Comparison of ENCODE assay signal across 18 cellular contexts in the genomic region with DNA sequence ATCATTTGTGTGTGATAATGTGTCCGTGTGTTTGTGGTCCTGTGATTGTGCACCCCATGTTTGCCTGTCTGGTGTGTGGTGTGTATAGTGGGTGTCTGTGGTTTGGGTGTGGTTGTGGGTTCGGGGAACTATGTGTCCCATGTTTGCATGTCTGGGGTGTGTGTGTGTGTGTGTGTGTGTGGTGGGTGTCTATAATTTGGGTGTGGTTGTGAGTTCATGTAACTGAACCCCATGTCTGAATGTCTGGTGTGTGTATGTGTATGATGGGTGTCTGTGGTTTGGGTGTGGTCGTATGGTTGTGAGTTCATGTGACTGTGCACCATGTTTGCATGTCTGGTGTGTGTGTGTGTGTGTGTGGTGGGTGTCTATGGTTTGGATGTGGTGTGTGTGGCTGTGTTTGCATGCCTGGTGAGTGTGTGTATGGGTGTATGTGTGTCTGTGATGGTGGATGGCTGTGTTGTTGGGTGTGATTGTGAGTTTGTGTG. TPM values are rescaled to one million over a fixed set of nuclear protein-coding genes. Genes with fewer than 3 reads are reported as not detected.
A peak's percentile ranks its signal among the peaks of the same experiment; 100 is the strongest.
DNase-seq lines count a peak whose midpoint lies in the region; ATAC-seq and TF ChIP-seq lines count a peak whose summit lies in the region.
"Had no signal": no experiment of that assay in that cellular context is flagged by ENCODE, and none has a peak within 500 bp of the region (broad histone marks: within the 10 kb centered on the region; RNA-seq: fewer than 3 reads in every experiment).

No MANE protein-coding gene starts in this region.

- H4K8ac ChIP-seq in neuronal stem cell (ENCODE audit: low read depth, low read length) = peak overlapping the region; percentile 7

- H3K36me3 ChIP-seq in neuronal stem cell (replicated peaks in 1 of 2; ENCODE audit: control insufficient read depth in 2 of 2, insufficient read depth in 2 of 2, low read length in 2 of 2) (no peaks in the 10 kb centered on the region), vagina (no peaks in the 10 kb centered on the region), brain microvascular endothelial cell (replicated peaks) (no peaks in the 10 kb centered on the region)
- H3K36me3 ChIP-seq: ascending aorta, pancreas had no signal

- peak overlapping the region in 1 of 2 donors; percentile 40 for H3K4me3 ChIP-seq in neuronal stem cell (ENCODE audit: low read length in 2 of 2)
- no peak overlapping the region for H3K4me3 ChIP-seq in vagina
- no peak overlapping the region for H3K4me3 ChIP-seq in brain microvascular endothelial cell (ENCODE audit: low read depth, low read length)

- TF ChIP-seq CTCF in natural killer cell (IDR thresholded peaks at IDR 0.05) (no peak), vagina (IDR thresholded peaks at IDR 0.05) (no peak), brain microvascular endothelial cell (IDR thresholded peaks at IDR 0.05; ENCODE audit: low read depth, low read length, missing control alignments) (no peak)

- H4K91ac ChIP-seq in neuronal stem cell (ENCODE audit: low read depth, low read length, poor library complexity) = no peak overlapping the region

- peak overlapping the region; percentile 38 for H3K23ac ChIP-seq in neuronal stem cell (ENCODE audit: low read depth, low read length, poor library complexity)

- peak; percentile 31 for DNase-seq in natural killer cell
- DNase-seq in natural killer cell treated with Interleukin-12 subunit alpha and Interleukin-12 subunit beta and Interleukin-15 and Interleukin-18, amount 100 ng/mL, for 72 hours (ENCODE audit: low spot score) = no peak
- peak; percentile 3 for DNase-seq in central memory CD4-positive, alpha-beta T cell
- DNase-seq in neuronal stem cell (ENCODE audit: low spot score) = no peak
- peak in 1 of 2 donors; percentile 86 for DNase-seq in vagina (ENCODE audit: extremely low spot score in 2 of 2)
- DNase-seq in brain microvascular endothelial cell = no peak
- DNase-seq: cortex of kidney, NCI-H187 treated with DMSO at 0.1 percent for 48 hours had no signal

- H3K4me2 ChIP-seq in neuronal stem cell (ENCODE audit: insufficient read depth, low read length, poor library complexity, severe bottlenecking) = no peak overlapping the region

- no peak overlapping the region for H3K18ac ChIP-seq in neuronal stem cell (ENCODE audit: low read length)

- peaks cover 0 to 70% (median 47%) of the 10 kb centered on the region in 3 experiments for H3K27me3 ChIP-seq in neuronal stem cell (ENCODE audit: control insufficient read depth in 3 of 3, insufficient read depth in 3 of 3, low read depth in 1 of 3, low read length in 3 of 3)
- no peaks in the 10 kb centered on the region for H3K27me3 ChIP-seq in vagina
- H3K27me3 ChIP-seq in brain microvascular endothelial cell (replicated peaks) = no peaks in the 10 kb centered on the region
- H3K27me3 ChIP-seq: ascending aorta, pancreas had no signal

- H3K9me3 ChIP-seq in neuronal stem cell (replicated peaks in 1 of 2; ENCODE audit: control insufficient read depth in 2 of 2, insufficient read depth in 1 of 2, low read depth in 1 of 2, low read length in 2 of 2) (peaks cover 0 to 7% of the 10 kb centered on the region in 2 donors), vagina (no peaks in the 10 kb centered on the region)
- H3K9me3 ChIP-seq: A549, ascending aorta, pancreas had no signal

- H3K79me1 ChIP-seq in neuronal stem cell (ENCODE audit: low read depth, low read length) = no peaks in the 10 kb centered on the region

- no peak overlapping the region for H3K4me3 Mint-ChIP-seq in natural killer cell
- no peak overlapping the region for H3K4me3 Mint-ChIP-seq in natural killer cell treated with Interleukin-12 subunit alpha and Interleukin-12 subunit beta and Interleukin-15 and Interleukin-18, amount 100 ng/mL, for 72 hours
- H3K4me3 Mint-ChIP-seq: activated CD4-positive, alpha-beta T cell treated with anti-CD3 and anti-CD28 coated beads for 36 hours; CD4-positive, alpha-beta T cell; stimulated activated naive B cell treated with anti-CD40 and anti-IgM and Interleukin-4, amounts not matched to agents 10 μg/mL and 1 μg/mL and 100 μg/mL, for 72 hours had no signal

- H3K4me1 ChIP-seq in neuronal stem cell (ENCODE audit: control insufficient read depth in 2 of 2, insufficient read depth in 1 of 2, low read depth in 1 of 2, low read length in 2 of 2) (peaks cover 3 to 15% of the 10 kb centered on the region in 2 donors), vagina (peaks cover 21% of the 10 kb centered on the region)

- H2BK120ac ChIP-seq in neuronal stem cell (ENCODE audit: low read depth, low read length) = no peak overlapping the region

- H2AFZ ChIP-seq in neuronal stem cell (ENCODE audit: low read length) = no peak overlapping the region

- H2BK12ac ChIP-seq in neuronal stem cell (ENCODE audit: low read length) = no peak overlapping the region

- no peak overlapping the region for H3K27ac Mint-ChIP-seq in natural killer cell
- no peak overlapping the region for H3K27ac Mint-ChIP-seq in natural killer cell treated with Interleukin-12 subunit alpha and Interleukin-12 subunit beta and Interleukin-15 and Interleukin-18, amount 100 ng/mL, for 72 hours
- H3K27ac Mint-ChIP-seq: activated CD4-positive, alpha-beta T cell treated with anti-CD3 and anti-CD28 coated beads for 36 hours; CD4-positive, alpha-beta T cell; stimulated activated naive B cell treated with anti-CD40 and anti-IgM and Interleukin-4, amounts not matched to agents 10 μg/mL and 1 μg/mL and 100 μg/mL, for 72 hours had no signal

- peaks cover 0 to 5% of the 10 kb centered on the region in 2 donors for H3K4me1 Mint-ChIP-seq in natural killer cell
- peaks cover 6 to 13% of the 10 kb centered on the region in 2 donors for H3K4me1 Mint-ChIP-seq in natural killer cell treated with Interleukin-12 subunit alpha and Interleukin-12 subunit beta and Interleukin-15 and Interleukin-18, amount 100 ng/mL, for 72 hours (ENCODE audit: low read depth in 2 of 2)
- H3K4me1 Mint-ChIP-seq: activated CD4-positive, alpha-beta T cell treated with anti-CD3 and anti-CD28 coated beads for 36 hours had no signal

- H2BK15ac ChIP-seq in neuronal stem cell (ENCODE audit: low read length) = peak overlapping the region; percentile 44

- H3K27ac ChIP-seq in neuronal stem cell (replicated peaks; ENCODE audit: low read length) (no peak overlapping the region), vagina (peak overlapping the region; percentile 20), brain microvascular endothelial cell (no peak overlapping the region)
- H3K27ac ChIP-seq: ascending aorta had no signal

- ATAC-seq in natural killer cell (no peak), HG03457 (IDR thresholded peaks at IDR 0.05; ENCODE audit: unreplicated experiment) (no peak), HG02970 (IDR thresholded peaks at IDR 0.05; ENCODE audit: low FRiP score, unreplicated experiment) (no peak)
- no peak for ATAC-seq in natural killer cell treated with Interleukin-12 subunit alpha and Interleukin-12 subunit beta and Interleukin-15 and Interleukin-18, amount 100 ng/mL, for 72 hours

- intact Hi-C loops in natural killer cell (cut with micrococcal nuclease) (loop anchor here (2.0 kb wide), 1 partner anchor 31 kb away; no protein-coding TSS in a partner anchor), vagina (cut with DNase I) (loop anchor here (5.0 kb wide), 2 partner anchors 78 to 108 kb away; no protein-coding TSS in a partner anchor)

- in situ Hi-C loops in brain microvascular endothelial cell (cut with HindIII; ENCODE audit: low pct_ligation_motif_present, low sequenced_read_pairs) = no loop called here

- peaks cover 0 to 3% of the 10 kb centered on the region in 2 donors for H3K27me3 Mint-ChIP-seq in natural killer cell (ENCODE audit: low read depth in 2 of 2)
- peaks cover 7 to 11% of the 10 kb centered on the region in 2 donors for H3K27me3 Mint-ChIP-seq in natural killer cell treated with Interleukin-12 subunit alpha and Interleukin-12 subunit beta and Interleukin-15 and Interleukin-18, amount 100 ng/mL, for 72 hours
- H3K27me3 Mint-ChIP-seq: activated CD4-positive, alpha-beta T cell treated with anti-CD3 and anti-CD28 coated beads for 36 hours had no signal

- H2BK5ac ChIP-seq in neuronal stem cell (ENCODE audit: low read length) = no peak overlapping the region

- H3K4ac ChIP-seq in neuronal stem cell (ENCODE audit: low read length) = no peak overlapping the region

- no peak for TF ChIP-seq POLR2A in vagina (IDR thresholded peaks at IDR 0.05)

- H3K36me3 Mint-ChIP-seq in natural killer cell = no peaks in the 10 kb centered on the region
- no peaks in the 10 kb centered on the region for H3K36me3 Mint-ChIP-seq in natural killer cell treated with Interleukin-12 subunit alpha and Interleukin-12 subunit beta and Interleukin-15 and Interleukin-18, amount 100 ng/mL, for 72 hours
- H3K36me3 Mint-ChIP-seq: stimulated activated naive B cell treated with anti-CD40 and anti-IgM and Interleukin-4, amounts not matched to agents 10 μg/mL and 1 μg/mL and 100 μg/mL, for 72 hours had no signal

- WGBS in neuronal stem cell (ENCODE audit: extremely low coverage in 2 of 2, insufficient read length in 2 of 2, insufficient replicate concordance in 1 of 2), 2 donors = no CpG with 5 or more reads among the region's 3 CpGs

- H3K14ac ChIP-seq in neuronal stem cell (ENCODE audit: low read length) = no peak overlapping the region

- no peak overlapping the region for H3K9ac ChIP-seq in neuronal stem cell (ENCODE audit: low read depth, low read length, poor library complexity)

- H2AK5ac ChIP-seq in neuronal stem cell (ENCODE audit: low read depth, low read length) = peak overlapping the region; percentile 40

- H3K9me3 Mint-ChIP-seq in natural killer cell = no peaks in the 10 kb centered on the region
- H3K9me3 Mint-ChIP-seq in natural killer cell treated with Interleukin-12 subunit alpha and Interleukin-12 subunit beta and Interleukin-15 and Interleukin-18, amount 100 ng/mL, for 72 hours = no peaks in the 10 kb centered on the region
- H3K9me3 Mint-ChIP-seq: CD4-positive, alpha-beta T cell; stimulated activated naive B cell treated with anti-CD40 and anti-IgM and Interleukin-4, amounts not matched to agents 10 μg/mL and 1 μg/mL and 100 μg/mL, for 72 hours had no signal

RNA-seq across cellular contexts. Expression of gene NFIX, which starts 11.1 kb away (rescaled TPM):
- total RNA-seq in natural killer cell (1 to 10 TPM in 2 of 3 donors, under 1 TPM in 1; 0.61 to 2.1 (median 1.3) TPM), vagina (81.8 TPM)
- total RNA-seq in natural killer cell treated with Interleukin-12 subunit alpha and Interleukin-12 subunit beta and Interleukin-15 and Interleukin-18, amount 100 ng/mL, for 72 hours = under 1 TPM; 0.31 to 0.89 TPM
- 0.07 TPM for polyA plus RNA-seq in neuronal stem cell (2013, experiment 1 of 2)
- polyA plus RNA-seq in neuronal stem cell (2013, experiment 2 of 2) = 0.07 TPM

RNA-seq across cellular contexts. Expression of gene DAND5, which starts 14.8 kb away (rescaled TPM):
- total RNA-seq in natural killer cell (not detected), vagina (not detected)
- not detected for total RNA-seq in natural killer cell treated with Interleukin-12 subunit alpha and Interleukin-12 subunit beta and Interleukin-15 and Interleukin-18, amount 100 ng/mL, for 72 hours
- polyA plus RNA-seq in neuronal stem cell (2013, experiment 1 of 2) = 0.03 TPM
- polyA plus RNA-seq in neuronal stem cell (2013, experiment 2 of 2) = 0.03 TPM
- total RNA-seq: ascending aorta; CD4-positive, alpha-beta T cell; glomerular endothelial cell; urinary bladder had no signal
- polyA plus RNA-seq: urinary bladder had no signal

RNA-seq across cellular contexts. Expression of gene GADD45GIP1, which starts 27.2 kb away (rescaled TPM):
- total RNA-seq in natural killer cell = 1 to 10 TPM; 5.3 to 7.1 (median 5.7) TPM
- 10 to 100 TPM; 15.9 to 32.3 TPM for total RNA-seq in natural killer cell treated with Interleukin-12 subunit alpha and Interleukin-12 subunit beta and Interleukin-15 and Interleukin-18, amount 100 ng/mL, for 72 hours
- 34.0 TPM for polyA plus RNA-seq in neuronal stem cell (2013, experiment 1 of 2)
- polyA plus RNA-seq in neuronal stem cell (2013, experiment 2 of 2) = 31.8 TPM
- total RNA-seq in vagina = 80.3 TPM

RNA-seq across cellular contexts. Expression of gene RAD23A, which starts 38.5 kb away (rescaled TPM):
- total RNA-seq in natural killer cell = 10 to 100 TPM; 79.2 to 81.2 (median 80.3) TPM
- 100 to 1,000 TPM; 112 to 148 TPM for total RNA-seq in natural killer cell treated with Interleukin-12 subunit alpha and Interleukin-12 subunit beta and Interleukin-15 and Interleukin-18, amount 100 ng/mL, for 72 hours
- 115 TPM for polyA plus RNA-seq in neuronal stem cell (2013, experiment 1 of 2)
- polyA plus RNA-seq in neuronal stem cell (2013, experiment 2 of 2) = 115 TPM
- 85.9 TPM for total RNA-seq in vagina

RNA-seq across cellular contexts. Expression of gene CALR, which starts 45.8 kb away (rescaled TPM):
- total RNA-seq in natural killer cell (100 to 1,000 TPM; 588 to 813 (median 763) TPM), vagina (303 TPM)
- total RNA-seq in natural killer cell treated with Interleukin-12 subunit alpha and Interleukin-12 subunit beta and Interleukin-15 and Interleukin-18, amount 100 ng/mL, for 72 hours = 1,000 to 10,000 TPM; 1,328 to 1,513 TPM
- polyA plus RNA-seq in neuronal stem cell (2013, experiment 1 of 2) = 336 TPM
- 330 TPM for polyA plus RNA-seq in neuronal stem cell (2013, experiment 2 of 2)

Comparison
In these comparisons a context has a peak if more than half of its experiments do, and no peak if none do; other contexts are left out.
1. DNase-seq: peak in natural killer cell (single experiment) and central memory CD4-positive, alpha-beta T cell (single experiment); none in natural killer cell treated with Interleukin-12 subunit alpha and Interleukin-12 subunit beta and Interleukin-15 and Interleukin-18, amount 100 ng/mL, for 72 hours (single experiment), neuronal stem cell (single experiment) and brain microvascular endothelial cell (single experiment).
2. RNA of gene NFIX, which starts 11.1 kb away (total RNA-seq): 81.8 TPM in vagina (single experiment); 0.61 to 2.1 TPM in natural killer cell and 0.31 to 0.89 TPM in natural killer cell treated with Interleukin-12 subunit alpha and Interleukin-12 subunit beta and Interleukin-15 and Interleukin-18, amount 100 ng/mL, for 72 hours; every median in the first group is over 10 times any median in the second.